8 cellular contexts compared by ENCODE assay signal in genomic region chr15:29103825-29104565, GRCh38.
DNase-seq lines count a peak whose midpoint lies in the region; ATAC-seq and TF ChIP-seq lines count a peak whose summit lies in the region.

No MANE protein-coding gene starts in this region.

- in situ Hi-C loops in astrocyte of the spinal cord (cut with HindIII; ENCODE audit: low sequenced_read_pairs) = no loop called here

- peak overlapping the region; percentile 23 for H3K4me3 ChIP-seq in astrocyte of the spinal cord (ENCODE audit: low read depth, low read length)
- peak overlapping the region; percentile 50; the same call in 1 of the 2 replicates for H3K4me3 ChIP-seq in iPS-18c (ENCODE audit: insufficient read depth, low read depth, low read length)

- DNase-seq in CD4-positive, alpha-beta T cell = peak; percentile 25 to 59 (median 38)
- peak in 1 of 3 donors; percentile 46 for DNase-seq in T-helper 17 cell
- peak; percentile 85 for DNase-seq in astrocyte of the spinal cord (ENCODE audit: low read depth, low spot score)
- peak; percentile 57 for DNase-seq in smooth muscle cell of the brain vasculature (ENCODE audit: low read depth, low spot score)
- no peak for DNase-seq in NCI-H1105 (lab: John Stamatoyannopoulos, UW)
- DNase-seq in COLO829 (ENCODE audit: low spot score) = no peak

- no peak overlapping the region for H3K27ac ChIP-seq in CD4-positive, alpha-beta T cell (ENCODE audit: low read depth, low read length)

- no peaks in the 10 kb centered on the region for H3K27me3 Mint-ChIP-seq in CD4-positive, alpha-beta T cell
- no peaks in the 10 kb centered on the region for H3K27me3 Mint-ChIP-seq in T-helper 17 cell

- H3K27ac Mint-ChIP-seq in CD4-positive, alpha-beta T cell = no peak overlapping the region
- no peak overlapping the region for H3K27ac Mint-ChIP-seq in T-helper 17 cell

- no peaks in the 10 kb centered on the region for H3K9me3 Mint-ChIP-seq in CD4-positive, alpha-beta T cell

- H3K4me3 Mint-ChIP-seq in CD4-positive, alpha-beta T cell = no peak overlapping the region
- no peak overlapping the region for H3K4me3 Mint-ChIP-seq in T-helper 17 cell

- H3K4me1 Mint-ChIP-seq in CD4-positive, alpha-beta T cell (ENCODE audit: low read depth) = peaks cover 11% of the 10 kb centered on the region
- H3K4me1 Mint-ChIP-seq in T-helper 17 cell = peaks cover 2% of the 10 kb centered on the region

- intact Hi-C loops in CD4-positive, alpha-beta T cell (cut with DNase I, micrococcal nuclease) = loop anchor here in 1 of 2 experiments (5.0 kb wide), 1 partner anchor 158 kb away; no protein-coding TSS in a partner anchor

- H3K36me3 Mint-ChIP-seq in CD4-positive, alpha-beta T cell (ENCODE audit: low read depth) = peaks cover 62% of the 10 kb centered on the region
- peaks cover 3% of the 10 kb centered on the region for H3K36me3 Mint-ChIP-seq in T-helper 17 cell (ENCODE audit: low read depth)

- H3K27me3 ChIP-seq in CD4-positive, alpha-beta T cell (ENCODE audit: control insufficient read depth, insufficient read depth, low read length) = no peaks in the 10 kb centered on the region

- CTCF ChIA-PET in CD4-positive, alpha-beta T cell (lab: Charles Lee) = interaction anchor here (0.6 to 1.1 kb wide), 5 partner anchors 14 to 840 kb away, joined by 3 to 5 read pairs (median 4); no protein-coding TSS in a partner anchor

- H3K9me3 ChIP-seq in CD4-positive, alpha-beta T cell (ENCODE audit: control insufficient read depth, low read length) = no peaks in the 10 kb centered on the region
- H3K9me3 ChIP-seq in T-helper 17 cell (ENCODE audit: control insufficient read depth, low read length, poor library complexity, severe bottlenecking) = no peaks in the 10 kb centered on the region
- no peaks in the 10 kb centered on the region for H3K9me3 ChIP-seq in iPS-18c (ENCODE audit: control insufficient read depth, insufficient read depth, low read length)

- POLR2A ChIA-PET in CD4-positive, alpha-beta T cell (lab: Charles Lee) = no interaction called here

- peak; percentile 72 for ATAC-seq in CD4-positive, alpha-beta T cell (ENCODE audit: poor library complexity)
- ATAC-seq in HG02610 (IDR thresholded peaks at IDR 0.05; ENCODE audit: unreplicated experiment) (peak; percentile 56), T-helper 17 cell (peak; percentile 74)

- peak; percentile 69 for TF ChIP-seq CTCF in CD4-positive, alpha-beta T cell (IDR thresholded peaks at IDR 0.05)
- peak; percentile 88 for TF ChIP-seq CTCF in astrocyte of the spinal cord (IDR thresholded peaks at IDR 0.05; ENCODE audit: low read depth, low read length)

Comparison
In these comparisons a context has a peak if more than half of its experiments do, and no peak if none do; other contexts are left out.
1. DNase-seq: peak in CD4-positive, alpha-beta T cell (10 of 10), astrocyte of the spinal cord (single experiment) and smooth muscle cell of the brain vasculature (single experiment); none in NCI-H1105 (single experiment) and COLO829 (single experiment).
2. Peak in every context shown above with its lines, with median percentiles within 50 percentile points of each other: ATAC-seq.